In genomic region chr17:48617515-48618365, GRCh38 we compare ENCODE assay signal across 13 cellular contexts. TPM values are rescaled to one million over a fixed set of nuclear protein-coding genes. Genes with fewer than 3 reads are reported as not detected.
DNase-seq lines count a peak whose midpoint lies in the region; ATAC-seq and TF ChIP-seq lines count a peak whose summit lies in the region.
"Had no signal": no experiment of that assay in that cellular context is flagged by ENCODE, and none has a peak within 500 bp of the region (broad histone marks: within the 10 kb centered on the region; RNA-seq: fewer than 3 reads in every experiment).

No MANE protein-coding gene starts in this region.

- H3K4me3 ChIP-seq in kidney epithelial cell (ENCODE audit: low read depth, low read length), result peak overlapping the region; percentile 41

- TF ChIP-seq CTCF in kidney epithelial cell (IDR thresholded peaks at IDR 0.05; ENCODE audit: insufficient read depth, low read length, poor library complexity, severe bottlenecking), result no peak

- H3K4me1 Mint-ChIP-seq in activated naive CD4-positive, alpha-beta T cell treated with anti-CD3 and anti-CD28 coated beads, Interleukin-2, amount 50 U/mL, for 24 hours, result peaks cover 49% of the 10 kb centered on the region
- peaks cover 43% of the 10 kb centered on the region for H3K4me1 Mint-ChIP-seq in T-helper 17 cell
- H3K4me1 Mint-ChIP-seq in stimulated activated effector memory CD8-positive, alpha-beta T cell treated with anti-CD3 and anti-CD28 coated beads, Interleukin-12 subunit alpha, Interleukin-12 subunit beta, amount 100 ng/mL, for 72 hours, result peaks cover 52% of the 10 kb centered on the region

- ATAC-seq in T-helper 17 cell, result no peak
- no peak for ATAC-seq in stimulated activated effector memory CD8-positive, alpha-beta T cell treated with anti-CD3 and anti-CD28 coated beads, Interleukin-12 subunit alpha, Interleukin-12 subunit beta, amount 100 ng/mL, for 72 hours

- no peaks in the 10 kb centered on the region for H3K9me3 ChIP-seq in T-helper 17 cell (ENCODE audit: control insufficient read depth, low read length, poor library complexity, severe bottlenecking)

- H3K27me3 ChIP-seq in kidney epithelial cell (ENCODE audit: control insufficient read depth, insufficient read depth, low read length), result peaks cover 6% of the 10 kb centered on the region

- no peak for DNase-seq in activated naive CD4-positive, alpha-beta T cell treated with Interleukin-2 at 50 U/mL for 16 hours
- DNase-seq in T-helper 17 cell (no peak), kidney epithelial cell (ENCODE audit: low read depth) (no peak), anterior cingulate cortex (lab: John Stamatoyannopoulos, UW) (no peak), medulla oblongata (ENCODE audit: extremely low spot score) (no peak), NCI-H2227 treated with DMSO at 0.1 percent for 48 hours (lab: John Stamatoyannopoulos, UW) (no peak)
- DNase-seq in stimulated activated effector memory CD8-positive, alpha-beta T cell treated with anti-CD3 and anti-CD28 coated beads, Interleukin-12 subunit alpha, Interleukin-12 subunit beta, amount 100 ng/mL, for 72 hours (ENCODE audit: low spot score in 2 of 2), result no peak
- DNase-seq: cortex of kidney had no signal

- peak overlapping the region; percentile 41 for H3K27ac Mint-ChIP-seq in activated naive CD4-positive, alpha-beta T cell treated with anti-CD3 and anti-CD28 coated beads, Interleukin-2, amount 50 U/mL, for 24 hours
- peak overlapping the region; percentile 96 for H3K27ac Mint-ChIP-seq in T-helper 17 cell
- H3K27ac Mint-ChIP-seq in stimulated activated effector memory CD8-positive, alpha-beta T cell treated with anti-CD3 and anti-CD28 coated beads, Interleukin-12 subunit alpha, Interleukin-12 subunit beta, amount 100 ng/mL, for 72 hours, result no peak overlapping the region
- H3K27ac Mint-ChIP-seq: activated CD4-positive, alpha-beta memory T cell treated with anti-CD3 and anti-CD28 coated beads, Interleukin-2, amount 10 ng/mL, durations not matched to agents 7 days and 5 days had no signal

- no peaks in the 10 kb centered on the region for H3K36me3 ChIP-seq in kidney epithelial cell (ENCODE audit: control insufficient read depth, insufficient read depth, low read length)

- H3K9me3 Mint-ChIP-seq in activated naive CD4-positive, alpha-beta T cell treated with anti-CD3 and anti-CD28 coated beads, Interleukin-2, amount 50 U/mL, for 24 hours, result no peaks in the 10 kb centered on the region
- no peaks in the 10 kb centered on the region for H3K9me3 Mint-ChIP-seq in stimulated activated effector memory CD8-positive, alpha-beta T cell treated with anti-CD3 and anti-CD28 coated beads, Interleukin-12 subunit alpha, Interleukin-12 subunit beta, amount 100 ng/mL, for 72 hours
- H3K9me3 Mint-ChIP-seq: activated CD4-positive, alpha-beta memory T cell treated with anti-CD3 and anti-CD28 coated beads, Interleukin-2, amount 10 ng/mL, durations not matched to agents 7 days and 5 days had no signal

- peak overlapping the region; percentile 46 for H3K4me3 Mint-ChIP-seq in activated naive CD4-positive, alpha-beta T cell treated with anti-CD3 and anti-CD28 coated beads, Interleukin-2, amount 50 U/mL, for 24 hours
- H3K4me3 Mint-ChIP-seq in T-helper 17 cell, result peak overlapping the region; percentile 33
- peak overlapping the region; percentile 44 for H3K4me3 Mint-ChIP-seq in stimulated activated effector memory CD8-positive, alpha-beta T cell treated with anti-CD3 and anti-CD28 coated beads, Interleukin-12 subunit alpha, Interleukin-12 subunit beta, amount 100 ng/mL, for 72 hours
- H3K4me3 Mint-ChIP-seq: activated CD4-positive, alpha-beta memory T cell treated with anti-CD3 and anti-CD28 coated beads, Interleukin-2, amount 10 ng/mL, durations not matched to agents 7 days and 5 days had no signal

- peaks cover 2% of the 10 kb centered on the region for H3K36me3 Mint-ChIP-seq in activated naive CD4-positive, alpha-beta T cell treated with anti-CD3 and anti-CD28 coated beads, Interleukin-2, amount 50 U/mL, for 24 hours
- H3K36me3 Mint-ChIP-seq in T-helper 17 cell (ENCODE audit: low read depth), result peaks cover 11% of the 10 kb centered on the region
- H3K36me3 Mint-ChIP-seq in stimulated activated effector memory CD8-positive, alpha-beta T cell treated with anti-CD3 and anti-CD28 coated beads, Interleukin-12 subunit alpha, Interleukin-12 subunit beta, amount 100 ng/mL, for 72 hours, result peaks cover 10% of the 10 kb centered on the region

- H3K27me3 Mint-ChIP-seq in activated naive CD4-positive, alpha-beta T cell treated with anti-CD3 and anti-CD28 coated beads, Interleukin-2, amount 50 U/mL, for 24 hours, result peaks cover 69% of the 10 kb centered on the region
- peaks cover 96% of the 10 kb centered on the region for H3K27me3 Mint-ChIP-seq in T-helper 17 cell

RNA-seq across cellular contexts. Expression of gene HOXB8, which starts 2.6 kb away (rescaled TPM):
- not detected for total RNA-seq in T-helper 17 cell
- 7.2 and 7.5 TPM in 2 replicates for total RNA-seq in kidney epithelial cell
- total RNA-seq: activated CD4-positive, alpha-beta memory T cell treated with anti-CD3 and anti-CD28 coated beads, Interleukin-2, amount 10 ng/mL, durations not matched to agents 7 days and 5 days; fibroblast of villous mesenchyme; occipital lobe; T-helper 1 cell treated with Interleukin-12 subunit alpha and Interleukin-12 subunit beta and Interleukin-4 antibody, amounts not matched to agents 30 ng/mL and 1 ng/mL, for 36 hours had no signal

RNA-seq across cellular contexts. Expression of gene HOXB7, which starts 6.9 kb away (rescaled TPM):
- total RNA-seq in T-helper 17 cell, result under 1 TPM in 1 of 2 donors, not detected in 1; 0.82 TPM
- 26.3 and 27.2 TPM in 2 replicates for total RNA-seq in kidney epithelial cell
- total RNA-seq: occipital lobe had no signal

RNA-seq across cellular contexts. Expression of gene HOXB9, which starts 8.4 kb away (rescaled TPM):
- total RNA-seq in T-helper 17 cell (under 1 TPM in 1 of 2 donors, not detected in 1; 0.16 TPM), kidney epithelial cell (70.1 and 77.0 TPM in 2 replicates)
- total RNA-seq: fibroblast of villous mesenchyme, occipital lobe had no signal

RNA-seq across cellular contexts. Expression of gene HOXB6, which starts 13.0 kb away (rescaled TPM):
- total RNA-seq in T-helper 17 cell (not detected), kidney epithelial cell (29.8 and 30.7 TPM in 2 replicates)
- total RNA-seq: occipital lobe had no signal

RNA-seq across cellular contexts. Expression of gene HOXB5, which starts 24.2 kb away (rescaled TPM):
- total RNA-seq in T-helper 17 cell (not detected), kidney epithelial cell (3.6 and 3.8 TPM in 2 replicates)
- total RNA-seq: occipital lobe had no signal

Comparison
In these comparisons a context has a peak if more than half of its experiments do, and no peak if none do; other contexts are left out.
1. RNA of gene HOXB7, which starts 6.9 kb away (total RNA-seq): 26.3 to 27.2 TPM in kidney epithelial cell; 0.82 TPM in T-helper 17 cell; every median in the first group is over 10 times any median in the second.
2. RNA of gene HOXB9, which starts 8.4 kb away (total RNA-seq): 70.1 to 77.0 TPM in kidney epithelial cell; 0.16 TPM in T-helper 17 cell; every median in the first group is over 10 times any median in the second.
3. Peak in every context shown above with its lines, with median percentiles within 50 percentile points of each other: H3K4me3 Mint-ChIP-seq.